Comparison of ENCODE assay signal across 13 cellular contexts in genomic region chr12:95201056-95201670, GRCh38. TPM values are rescaled to one million over a fixed set of nuclear protein-coding genes. Genes with fewer than 3 reads are reported as not detected.
DNase-seq lines count a peak whose midpoint lies in the region; ATAC-seq, FAIRE-seq and TF ChIP-seq lines count a peak whose summit lies in the region.
"Had no signal": no experiment of that assay in that cellular context is flagged by ENCODE, and none has a peak within 500 bp of the region (broad histone marks: within the 10 kb centered on the region; RNA-seq: fewer than 3 reads in every experiment).

No MANE protein-coding gene starts in this region.

- H3K36me3 ChIP-seq in HEK293 (ENCODE audit: control insufficient read depth in 2 of 2, insufficient read depth in 1 of 2, low read length in 2 of 2) (no peaks in the 10 kb centered on the region), adrenal gland (replicated peaks in 1 of 2) (no peaks in the 10 kb centered on the region), keratinocyte (ENCODE audit: control insufficient read depth in 2 of 2, extremely low read depth in 1 of 2, insufficient read depth in 2 of 2, low read length in 2 of 2) (peaks cover 0 to 2% of the 10 kb centered on the region in 2 experiments), thyroid gland (no peaks in the 10 kb centered on the region)
- H3K36me3 ChIP-seq: upper lobe of right lung had no signal

- dilution Hi-C loops in keratinocyte (cut with MboI; ENCODE audit: extremely low pct_ligation_motif_present, low sequenced_read_pairs), result no loop called here

- no peaks in the 10 kb centered on the region for H3K9me3 ChIP-seq in HEK293 (ENCODE audit: control insufficient read depth, insufficient read depth, low read depth, low read length)
- no peaks in the 10 kb centered on the region for H3K9me3 ChIP-seq in adrenal gland (replicated peaks in 1 of 3)
- no peaks in the 10 kb centered on the region for H3K9me3 ChIP-seq in keratinocyte (ENCODE audit: control insufficient read depth, low read depth, low read length)
- H3K9me3 ChIP-seq in thyroid gland, result no peaks in the 10 kb centered on the region
- H3K9me3 ChIP-seq: upper lobe of right lung had no signal

- TF ChIP-seq CTCF in HEK293 (tag by site-specific recombination; IDR thresholded peaks at IDR 0.05), result no peak
- TF ChIP-seq CTCF in adrenal gland (IDR thresholded peaks at IDR 0.05), result no peak
- TF ChIP-seq CTCF in keratinocyte (optimal IDR thresholded peaks at IDR 0.05 in 1 of 3, IDR thresholded peaks at IDR 0.05 in 1 of 3, conservative IDR thresholded peaks at IDR 0.05 in 1 of 3; ENCODE audit: extremely low read depth in 1 of 3, insufficient read depth in 2 of 3, low read length in 3 of 3), result no peak
- no peak for TF ChIP-seq CTCF in thyroid gland (IDR thresholded peaks at IDR 0.05)

- H3K9me3 Mint-ChIP-seq in effector memory CD8-positive, alpha-beta T cell, result no peaks in the 10 kb centered on the region
- H3K9me3 Mint-ChIP-seq: activated T-cell treated with anti-CD3 and anti-CD28 coated beads, Interleukin-2, amount 50 U/mL, for 72 hours; natural killer cell had no signal

- peaks cover 58% of the 10 kb centered on the region for H3K79me2 ChIP-seq in keratinocyte (ENCODE audit: control insufficient read depth, insufficient read depth, low read length)

- intact Hi-C loops in adrenal gland (cut with DNase I), result no loop called here
- intact Hi-C loops in thyroid gland (cut with DNase I), result no loop called here

- no peak for DNase-seq in adrenal gland
- DNase-seq in keratinocyte (ENCODE audit: low read depth, low spot score), result peak; percentile 72
- DNase-seq in thyroid gland, result no peak
- no peak for DNase-seq in effector memory CD8-positive, alpha-beta T cell
- no peak for DNase-seq in NCI-H774 (lab: John Stamatoyannopoulos, UW)
- DNase-seq: activated T-cell treated with anti-CD3 and anti-CD28 coated beads, Interleukin-2, amount 50 U/mL, for 72 hours; cerebellar nuclear complex; natural killer cell; NCI-H1417; stimulated activated CD4-positive, alpha-beta T cell treated with anti-CD3 and anti-CD28 coated beads, Interleukin-4, amount 100 ng/mL, for 24 hours; upper lobe of right lung had no signal

- H3K4me1 ChIP-seq in HEK293 (ENCODE audit: control insufficient read depth, insufficient read depth, low read length) (peaks cover 38% of the 10 kb centered on the region), adrenal gland (replicated peaks in 1 of 2) (peaks cover 52 to 58% of the 10 kb centered on the region in 2 donors), keratinocyte (ENCODE audit: control insufficient read depth, extremely low read depth, insufficient read depth, low read length) (peaks cover 74% of the 10 kb centered on the region), thyroid gland (peaks cover 34 to 57% of the 10 kb centered on the region in 2 donors)

- POLR2A ChIA-PET in HEK293 (lab: Yijun Ruan, JAX), result interaction anchor here (1.7 kb wide), 1 partner anchor 16 kb away, joined by 4 read pairs; the partner anchor contains the start of genes FGD6 and VEZT

- no peak for FAIRE-seq in keratinocyte (lab: Jason Lieb, UNC)

- H3K4me3 ChIP-seq in HEK293 (ENCODE audit: low read depth, low read length) (no peak overlapping the region), adrenal gland (peak overlapping the region in 1 of 4 donors; percentile 40), keratinocyte (ENCODE audit: control insufficient read depth in 2 of 3, extremely low read depth in 1 of 3, insufficient read depth in 2 of 3, low read depth in 1 of 3, low read length in 3 of 3) (peak overlapping the region in 2 of 3 experiments; percentile 65 to 77), thyroid gland (replicated peaks in 1 of 3) (no peak overlapping the region)

- H3K4me3 Mint-ChIP-seq in effector memory CD8-positive, alpha-beta T cell, result no peak overlapping the region
- H3K4me3 Mint-ChIP-seq: activated T-cell treated with anti-CD3 and anti-CD28 coated beads, Interleukin-2, amount 50 U/mL, for 72 hours; natural killer cell had no signal

- no peaks in the 10 kb centered on the region for H4K20me1 ChIP-seq in keratinocyte (ENCODE audit: control insufficient read depth, extremely low read depth, insufficient read depth, low read length)

- H3K4me1 Mint-ChIP-seq in effector memory CD8-positive, alpha-beta T cell (ENCODE audit: low read depth in 2 of 2), result no peaks in the 10 kb centered on the region

- WGBS in adrenal gland, 4 donors, result 79 to 90% (median 83%) methylated on average over 4 of the region's 4 CpGs
- 82 to 89% methylated on average over 4 of the region's 4 CpGs for WGBS in thyroid gland, 2 donors

- no peaks in the 10 kb centered on the region for H3K9me1 ChIP-seq in keratinocyte (ENCODE audit: control insufficient read depth, extremely low read depth, insufficient read depth, low read length)

- peak overlapping the region; percentile 97 for H3K4me2 ChIP-seq in keratinocyte (ENCODE audit: control insufficient read depth, extremely low read depth, insufficient read depth, low read depth, low read length)

- H2AFZ ChIP-seq in keratinocyte (ENCODE audit: control insufficient read depth, low read length), result no peak overlapping the region

- H3K27me3 ChIP-seq in adrenal gland (no peaks in the 10 kb centered on the region), keratinocyte (ENCODE audit: control insufficient read depth, extremely low read depth, insufficient read depth, low read length) (no peaks in the 10 kb centered on the region), thyroid gland (no peaks in the 10 kb centered on the region)
- H3K27me3 ChIP-seq: upper lobe of right lung had no signal

- TF ChIP-seq POLR2A in adrenal gland (IDR thresholded peaks at IDR 0.05) (no peak), thyroid gland (IDR thresholded peaks at IDR 0.05) (no peak)

- H3K27ac ChIP-seq in HEK293 (ENCODE audit: extremely low read depth, low read depth, low read length) (no peak overlapping the region), adrenal gland (peak overlapping the region in 3 of 5 donors; percentile 62 to 68 (median 68)), keratinocyte (ENCODE audit: control insufficient read depth, insufficient read depth, low read length) (peak overlapping the region; percentile 100), thyroid gland (peak overlapping the region in 2 of 3 donors; percentile 64 to 73)
- H3K27ac ChIP-seq: upper lobe of right lung had no signal

- H3K9ac ChIP-seq in keratinocyte (ENCODE audit: control insufficient read depth, extremely low read depth, insufficient read depth, low read length), result peak overlapping the region; percentile 92

- CTCF ChIA-PET in HEK293 (lab: Yijun Ruan, JAX), result interaction anchor here (1.2 to 1.4 kb wide), 2 partner anchors 16 to 27 kb away, joined by 4 to 9 read pairs; partner anchors contain the start of genes FGD6 and VEZT

- H3K27me3 Mint-ChIP-seq in effector memory CD8-positive, alpha-beta T cell, result peaks cover 0 to 9% of the 10 kb centered on the region in 2 donors

- no peak overlapping the region for H3K27ac Mint-ChIP-seq in effector memory CD8-positive, alpha-beta T cell
- H3K27ac Mint-ChIP-seq: activated T-cell treated with anti-CD3 and anti-CD28 coated beads, Interleukin-2, amount 50 U/mL, for 72 hours; natural killer cell had no signal

- H3K36me3 Mint-ChIP-seq in effector memory CD8-positive, alpha-beta T cell (ENCODE audit: insufficient read depth), result no peaks in the 10 kb centered on the region
- H3K36me3 Mint-ChIP-seq: natural killer cell had no signal

- no peak for ATAC-seq in effector memory CD8-positive, alpha-beta T cell (replicated peaks)
- no peak for ATAC-seq in GM21528 (IDR thresholded peaks at IDR 0.05; ENCODE audit: low FRiP score, unreplicated experiment)
- ATAC-seq: activated T-cell treated with anti-CD3 and anti-CD28 coated beads, Interleukin-2, amount 50 U/mL, for 72 hours; natural killer cell; upper lobe of right lung had no signal

TF ChIP-seq in HEK293, 187 proteins besides CTCF, POLR2A, EP300 and RAD21 (continues in another document):
- TF ChIP-seq ZNF423 (tag by site-specific recombination; IDR thresholded peaks at IDR 0.05) (no peak), BCL11A (tag by site-specific recombination; IDR thresholded peaks at IDR 0.05; ENCODE audit: low read depth) (no peak), ZNF48 (tag by site-specific recombination; IDR thresholded peaks at IDR 0.05) (no peak), TCF7L2 (IDR thresholded peaks at IDR 0.05; ENCODE audit: borderline replicate concordance, low read depth, low read length) (no peak), PRDM1 (tag by site-specific recombination; IDR thresholded peaks at IDR 0.05) (peak; percentile 34; the same call in 1 of the 2 replicates), ZNF112 (tag by site-specific recombination; IDR thresholded peaks at IDR 0.05) (no peak), OSR2 (tag by site-specific recombination; IDR thresholded peaks at IDR 0.05) (no peak)

RNA-seq across cellular contexts. Expression of gene FGD6, which starts 16.1 kb away (rescaled TPM):
- total RNA-seq in adrenal gland, result 10 to 100 TPM; 13.5 to 33.9 (median 23.2) TPM
- polyA plus RNA-seq in adrenal gland, result 1 to 10 TPM; 2.3 to 5.7 (median 2.7) TPM
- 40.4 to 54.2 TPM (median 50.8 TPM) in 3 replicates for polyA plus RNA-seq in keratinocyte
- polyA plus RNA-seq in keratinocyte (2011; ENCODE audit: low read depth), result 6.6 TPM
- 25.0 and 52.1 TPM in 2 replicates for polyA plus RNA-seq in keratinocyte (2011; cell fraction: cytosol; rRNA removed)
- polyA plus RNA-seq in keratinocyte (2011; cell fraction: nucleus; rRNA removed), result 75.5 and 92.1 TPM in 2 replicates
- polyA plus RNA-seq in keratinocyte (2012; ENCODE audit: low replicate concordance), result 9.7 and 34.8 TPM in 2 replicates
- 16.1 to 84.1 TPM (median 45.5 TPM) in 3 replicates for polyA minus RNA-seq in keratinocyte
- 58.5 TPM for polyA minus RNA-seq in keratinocyte (2011; cell fraction: cytosol; rRNA and poly(A)+ RNA removed)
- 60.4 and 108 TPM in 2 replicates for polyA minus RNA-seq in keratinocyte (2011; cell fraction: nucleus; rRNA and poly(A)+ RNA removed)
- total RNA-seq in thyroid gland, result 10 to 100 TPM; 27.1 to 33.7 (median 30.8) TPM

RNA-seq across cellular contexts. Expression of gene VEZT, which starts 16.4 kb away (rescaled TPM):
- 100 to 1,000 TPM in 2 of 8 donors, 10 to 100 TPM in 6; 50.9 to 150 (median 88.3) TPM for total RNA-seq in adrenal gland
- 100 to 1,000 TPM in 1 of 3 donors, 10 to 100 TPM in 2; 34.8 to 152 (median 39.0) TPM for polyA plus RNA-seq in adrenal gland
- polyA plus RNA-seq in keratinocyte, result 106 to 183 TPM (median 169 TPM) in 3 replicates
- polyA plus RNA-seq in keratinocyte (2011; ENCODE audit: low read depth), result 123 TPM
- 78.2 and 178 TPM in 2 replicates for polyA plus RNA-seq in keratinocyte (2011; cell fraction: cytosol; rRNA removed)
- 163 and 205 TPM in 2 replicates for polyA plus RNA-seq in keratinocyte (2011; cell fraction: nucleus; rRNA removed)
- 35.9 and 70.7 TPM in 2 replicates for polyA plus RNA-seq in keratinocyte (2012; ENCODE audit: low replicate concordance)
- polyA minus RNA-seq in keratinocyte, result 32.8 to 160 TPM (median 127 TPM) in 3 replicates
- polyA minus RNA-seq in keratinocyte (2011; cell fraction: cytosol; rRNA and poly(A)+ RNA removed), result 69.1 TPM
- polyA minus RNA-seq in keratinocyte (2011; cell fraction: nucleus; rRNA and poly(A)+ RNA removed), result 104 and 211 TPM in 2 replicates
- 100 to 1,000 TPM; 101 to 186 (median 160) TPM for total RNA-seq in thyroid gland

Comparison
In these comparisons a context has a peak if more than half of its experiments do, and no peak if none do; other contexts are left out.
1. H3K4me3 ChIP-seq: peak in keratinocyte (2 of 3); none in HEK293 (single experiment) and thyroid gland (0 of 3).